ENCODE assay signal across 15 cellular contexts in genomic region chr1:226946841-226947240, GRCh38. TPM values are rescaled to one million over a fixed set of nuclear protein-coding genes. Genes with fewer than 3 reads are reported as not detected.
A peak's percentile ranks its signal among the peaks of the same experiment; 100 is the strongest.
DNase-seq lines count a peak whose midpoint lies in the region; TF ChIP-seq lines count a peak whose summit lies in the region.
"Had no signal": no experiment of that assay in that cellular context is flagged by ENCODE, and none has a peak within 500 bp of the region (broad histone marks: within the 10 kb centered on the region; RNA-seq: fewer than 3 reads in every experiment).

No MANE protein-coding gene starts in this region.

- H3K9me3 Mint-ChIP-seq in endothelial cell (ENCODE audit: unreplicated experiment), result no peaks in the 10 kb centered on the region
- H3K9me3 Mint-ChIP-seq: activated CD4-positive, alpha-beta T cell treated with anti-CD3 and anti-CD28 coated beads, Interleukin-2, amount 10 ng/mL, durations not matched to agents 24 days and 14 days; type B pancreatic cell had no signal

- DNase-seq in DMS 273 (lab: John Stamatoyannopoulos, UW; ENCODE audit: unreplicated experiment) (peak; percentile 89), NCI-H1694 treated with DMSO at 0.1 percent for 48 hours (lab: John Stamatoyannopoulos, UW) (peak; percentile 47), endothelial cell (ENCODE audit: low spot score) (no peak), myocyte (ENCODE audit: low read depth) (peak; percentile 76), dedifferentiated amniotic fluid mesenchymal stem cell (ENCODE audit: extremely low spot score) (no peak), HEK293T (ENCODE audit: extremely low spot score) (no peak), NCI-H1417 treated with DMSO at 0.1 percent for 48 hours (lab: John Stamatoyannopoulos, UW) (no peak), AG08395 (ENCODE audit: low spot score) (no peak)
- DNase-seq: activated CD4-positive, alpha-beta T cell treated with anti-CD3 and anti-CD28 coated beads, Interleukin-2, amount 10 ng/mL, durations not matched to agents 24 days and 14 days; activated T-cell treated with anti-CD3 and anti-CD28 coated beads, Interleukin-2, amount 50 U/mL, for 1 hour; amniotic stem cell; NCI-H1105 had no signal

- H3K27me3 Mint-ChIP-seq in endothelial cell (ENCODE audit: unreplicated experiment), result peaks cover 11% of the 10 kb centered on the region
- H3K27me3 Mint-ChIP-seq: activated CD4-positive, alpha-beta T cell treated with anti-CD3 and anti-CD28 coated beads, Interleukin-2, amount 10 ng/mL, durations not matched to agents 24 days and 14 days; B cell; type B pancreatic cell had no signal

- peak overlapping the region; percentile 48 for H3K27ac Mint-ChIP-seq in endothelial cell (ENCODE audit: unreplicated experiment)
- H3K27ac Mint-ChIP-seq: activated CD4-positive, alpha-beta T cell treated with anti-CD3 and anti-CD28 coated beads, Interleukin-2, amount 10 ng/mL, durations not matched to agents 24 days and 14 days; B cell; T-helper 1 cell treated with Interleukin-12 subunit alpha and Interleukin-12 subunit beta and Interleukin-4 antibody, amounts not matched to agents 30 μg/mL and 1 μg/mL, for 36 hours had no signal

- no peak for TF ChIP-seq CTCF in endothelial cell (IDR thresholded peaks at IDR 0.05; ENCODE audit: unreplicated experiment)

- H3K36me3 Mint-ChIP-seq in endothelial cell (ENCODE audit: low read depth, unreplicated experiment), result peaks cover 11% of the 10 kb centered on the region
- H3K36me3 Mint-ChIP-seq: type B pancreatic cell had no signal

- CTCF ChIA-PET in HEK293T (lab: Yijun Ruan, JAX), result no interaction called here

- H3K4me3 Mint-ChIP-seq in endothelial cell (ENCODE audit: unreplicated experiment), result no peak overlapping the region
- H3K4me3 Mint-ChIP-seq: activated CD4-positive, alpha-beta T cell treated with anti-CD3 and anti-CD28 coated beads, Interleukin-2, amount 10 ng/mL, durations not matched to agents 24 days and 14 days; B cell; T-helper 1 cell treated with Interleukin-12 subunit alpha and Interleukin-12 subunit beta and Interleukin-4 antibody, amounts not matched to agents 30 μg/mL and 1 μg/mL, for 36 hours; type B pancreatic cell had no signal

- POLR2A ChIA-PET in HEK293T (lab: Yijun Ruan, JAX), result no interaction called here

- H3K4me1 Mint-ChIP-seq in endothelial cell (ENCODE audit: unreplicated experiment), result peaks cover 55% of the 10 kb centered on the region

TF ChIP-seq in HEK293T, 16 proteins besides CTCF, POLR2A, EP300 and RAD21:
- TF ChIP-seq SP1 (IDR thresholded peaks at IDR 0.05) (no peak), ARNT (IDR thresholded peaks at IDR 0.05) (no peak), PKNOX1 (IDR thresholded peaks at IDR 0.05) (no peak), LEF1 (IDR thresholded peaks at IDR 0.05; ENCODE audit: borderline replicate concordance) (no peak), FOXK2 (IDR thresholded peaks at IDR 0.05) (no peak), ELF4 (IDR thresholded peaks at IDR 0.05) (no peak), FOXM1 (IDR thresholded peaks at IDR 0.05; ENCODE audit: borderline replicate concordance) (no peak), ZNF384 (IDR thresholded peaks at IDR 0.05) (no peak), CTBP1 (IDR thresholded peaks at IDR 0.05; ENCODE audit: borderline replicate concordance) (no peak), FOXA1 (IDR thresholded peaks at IDR 0.05) (no peak), BHLHE40 (IDR thresholded peaks at IDR 0.05; ENCODE audit: borderline replicate concordance) (no peak), TARDBP (IDR thresholded peaks at IDR 0.05) (no peak), L3MBTL2 (conservative IDR thresholded peaks at IDR 0.05) (no peak), HDGF (IDR thresholded peaks at IDR 0.05; ENCODE audit: borderline replicate concordance) (no peak), SUZ12 (IDR thresholded peaks at IDR 0.05) (no peak)

RNA-seq across cellular contexts. Expression of gene COQ8A, which starts 6.7 kb away (rescaled TPM):
- 22.7 TPM for total RNA-seq in endothelial cell (ENCODE audit: unreplicated experiment)
- 75.3 and 142 TPM in 2 replicates for total RNA-seq in myocyte
- polyA plus RNA-seq in myocyte (2012), result 31.6 TPM

Comparison
In these comparisons a context has a peak if more than half of its experiments do, and no peak if none do; other contexts are left out.
1. DNase-seq: peak in DMS 273 (single experiment), NCI-H1694 treated with DMSO at 0.1 percent for 48 hours (single experiment) and myocyte (single experiment); none in endothelial cell (single experiment), dedifferentiated amniotic fluid mesenchymal stem cell (single experiment), HEK293T (single experiment), NCI-H1417 treated with DMSO at 0.1 percent for 48 hours (single experiment) and AG08395 (single experiment).